Comparison of ENCODE assay signal across 1 cellular context in the genomic region with DNA sequence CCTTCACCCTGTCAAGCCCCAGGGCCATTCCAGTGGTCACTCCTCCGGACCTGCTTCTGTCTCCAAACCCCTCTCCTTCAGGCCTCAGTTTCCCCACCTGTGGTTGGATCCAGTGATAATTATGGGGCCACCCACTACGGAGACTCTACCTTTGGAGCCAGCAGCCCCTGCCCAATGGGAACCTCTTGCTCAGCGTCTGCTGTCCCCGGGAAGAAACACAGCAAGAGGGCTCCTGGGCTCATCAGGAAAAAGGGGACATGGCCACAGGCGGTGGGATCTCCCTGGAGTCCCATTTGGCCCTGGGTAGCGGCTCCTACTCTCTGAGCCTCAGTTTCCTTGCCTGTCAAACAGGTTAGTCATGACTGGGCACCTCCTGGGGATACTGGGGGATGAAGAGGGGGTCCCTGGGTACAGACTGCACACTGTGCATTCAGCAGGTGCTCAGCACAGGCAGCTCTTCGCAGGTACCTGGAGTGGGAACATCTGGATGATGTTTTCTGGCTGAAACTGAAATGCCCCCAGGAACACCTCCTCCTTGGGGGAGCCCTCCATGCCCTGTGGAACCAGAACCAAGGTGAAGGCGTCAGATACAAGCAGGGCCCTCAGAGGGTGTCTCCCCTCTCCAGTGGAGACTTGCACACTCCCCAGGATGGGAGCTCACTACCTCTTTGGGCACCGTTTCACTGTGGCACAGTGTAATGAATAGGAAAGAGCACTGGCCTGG.
TF ChIP-seq lines count a peak whose summit lies in the region.

No MANE protein-coding gene starts in this region.

TF ChIP-seq in GM23338, 12 proteins besides CTCF, POLR2A, EP300 and RAD21 (continued from another document):
- TF ChIP-seq, protein P1, sequence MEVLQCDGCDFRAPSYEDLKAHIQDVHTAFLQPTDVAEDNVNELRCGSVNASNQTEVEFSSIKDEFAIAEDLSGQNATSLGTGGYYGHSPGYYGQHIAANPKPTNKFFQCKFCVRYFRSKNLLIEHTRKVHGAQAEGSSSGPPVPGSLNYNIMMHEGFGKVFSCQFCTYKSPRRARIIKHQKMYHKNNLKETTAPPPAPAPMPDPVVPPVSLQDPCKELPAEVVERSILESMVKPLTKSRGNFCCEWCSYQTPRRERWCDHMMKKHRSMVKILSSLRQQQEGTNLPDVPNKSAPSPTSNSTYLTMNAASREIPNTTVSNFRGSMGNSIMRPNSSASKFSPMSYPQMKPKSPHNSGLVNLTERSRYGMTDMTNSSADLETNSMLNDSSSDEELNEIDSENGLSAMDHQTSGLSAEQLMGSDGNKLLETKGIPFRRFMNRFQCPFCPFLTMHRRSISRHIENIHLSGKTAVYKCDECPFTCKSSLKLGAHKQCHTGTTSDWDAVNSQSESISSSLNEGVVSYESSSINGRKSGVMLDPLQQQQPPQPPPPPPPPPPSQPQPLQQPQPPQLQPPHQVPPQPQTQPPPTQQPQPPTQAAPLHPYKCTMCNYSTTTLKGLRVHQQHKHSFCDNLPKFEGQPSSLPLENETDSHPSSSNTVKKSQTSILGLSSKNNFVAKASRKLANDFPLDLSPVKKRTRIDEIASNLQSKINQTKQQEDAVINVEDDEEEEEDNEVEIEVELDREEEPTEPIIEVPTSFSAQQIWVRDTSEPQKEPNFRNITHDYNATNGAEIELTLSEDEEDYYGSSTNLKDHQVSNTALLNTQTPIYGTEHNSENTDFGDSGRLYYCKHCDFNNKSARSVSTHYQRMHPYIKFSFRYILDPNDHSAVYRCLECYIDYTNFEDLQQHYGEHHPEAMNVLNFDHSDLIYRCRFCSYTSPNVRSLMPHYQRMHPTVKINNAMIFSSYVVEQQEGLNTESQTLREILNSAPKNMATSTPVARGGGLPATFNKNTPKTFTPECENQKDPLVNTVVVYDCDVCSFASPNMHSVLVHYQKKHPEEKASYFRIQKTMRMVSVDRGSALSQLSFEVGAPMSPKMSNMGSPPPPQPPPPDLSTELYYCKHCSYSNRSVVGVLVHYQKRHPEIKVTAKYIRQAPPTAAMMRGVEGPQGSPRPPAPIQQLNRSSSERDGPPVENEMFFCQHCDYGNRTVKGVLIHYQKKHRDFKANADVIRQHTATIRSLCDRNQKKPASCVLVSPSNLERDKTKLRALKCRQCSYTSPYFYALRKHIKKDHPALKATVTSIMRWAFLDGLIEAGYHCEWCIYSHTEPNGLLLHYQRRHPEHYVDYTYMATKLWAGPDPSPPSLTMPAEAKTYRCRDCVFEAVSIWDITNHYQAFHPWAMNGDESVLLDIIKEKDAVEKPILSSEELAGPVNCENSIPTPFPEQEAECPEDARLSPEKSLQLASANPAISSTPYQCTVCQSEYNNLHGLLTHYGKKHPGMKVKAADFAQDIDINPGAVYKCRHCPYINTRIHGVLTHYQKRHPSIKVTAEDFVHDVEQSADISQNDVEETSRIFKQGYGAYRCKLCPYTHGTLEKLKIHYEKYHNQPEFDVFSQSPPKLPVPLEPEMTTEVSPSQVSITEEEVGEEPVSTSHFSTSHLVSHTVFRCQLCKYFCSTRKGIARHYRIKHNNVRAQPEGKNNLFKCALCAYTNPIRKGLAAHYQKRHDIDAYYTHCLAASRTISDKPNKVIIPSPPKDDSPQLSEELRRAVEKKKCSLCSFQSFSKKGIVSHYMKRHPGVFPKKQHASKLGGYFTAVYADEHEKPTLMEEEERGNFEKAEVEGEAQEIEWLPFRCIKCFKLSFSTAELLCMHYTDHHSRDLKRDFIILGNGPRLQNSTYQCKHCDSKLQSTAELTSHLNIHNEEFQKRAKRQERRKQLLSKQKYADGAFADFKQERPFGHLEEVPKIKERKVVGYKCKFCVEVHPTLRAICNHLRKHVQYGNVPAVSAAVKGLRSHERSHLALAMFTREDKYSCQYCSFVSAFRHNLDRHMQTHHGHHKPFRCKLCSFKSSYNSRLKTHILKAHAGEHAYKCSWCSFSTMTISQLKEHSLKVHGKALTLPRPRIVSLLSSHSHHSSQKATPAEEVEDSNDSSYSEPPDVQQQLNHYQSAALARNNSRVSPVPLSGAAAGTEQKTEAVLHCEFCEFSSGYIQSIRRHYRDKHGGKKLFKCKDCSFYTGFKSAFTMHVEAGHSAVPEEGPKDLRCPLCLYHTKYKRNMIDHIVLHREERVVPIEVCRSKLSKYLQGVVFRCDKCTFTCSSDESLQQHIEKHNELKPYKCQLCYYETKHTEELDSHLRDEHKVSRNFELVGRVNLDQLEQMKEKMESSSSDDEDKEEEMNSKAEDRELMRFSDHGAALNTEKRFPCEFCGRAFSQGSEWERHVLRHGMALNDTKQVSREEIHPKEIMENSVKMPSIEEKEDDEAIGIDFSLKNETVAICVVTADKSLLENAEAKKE (CRISPR knock-in tag; IDR thresholded peaks at IDR 0.05), result no peak
- TF ChIP-seq, protein P2, sequence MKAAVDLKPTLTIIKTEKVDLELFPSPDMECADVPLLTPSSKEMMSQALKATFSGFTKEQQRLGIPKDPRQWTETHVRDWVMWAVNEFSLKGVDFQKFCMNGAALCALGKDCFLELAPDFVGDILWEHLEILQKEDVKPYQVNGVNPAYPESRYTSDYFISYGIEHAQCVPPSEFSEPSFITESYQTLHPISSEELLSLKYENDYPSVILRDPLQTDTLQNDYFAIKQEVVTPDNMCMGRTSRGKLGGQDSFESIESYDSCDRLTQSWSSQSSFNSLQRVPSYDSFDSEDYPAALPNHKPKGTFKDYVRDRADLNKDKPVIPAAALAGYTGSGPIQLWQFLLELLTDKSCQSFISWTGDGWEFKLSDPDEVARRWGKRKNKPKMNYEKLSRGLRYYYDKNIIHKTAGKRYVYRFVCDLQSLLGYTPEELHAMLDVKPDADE (IDR thresholded peaks at IDR 0.05), result no peak
- TF ChIP-seq STAT1 (IDR thresholded peaks at IDR 0.05; ENCODE audit: unreplicated experiment) (no peak), CREB1 (CRISPR knock-in tag; IDR thresholded peaks at IDR 0.05; ENCODE audit: low read depth) (no peak), EZH2 (IDR thresholded peaks at IDR 0.05; ENCODE audit: low read depth, unreplicated experiment) (no peak), ZNF331 (CRISPR knock-in tag; IDR thresholded peaks at IDR 0.05; ENCODE audit: low read depth) (no peak)
TF ChIP-seq in GM23338: peak in this region for 0.
